Comparison of ENCODE assay signal across 1 cellular context in genomic region chr10:95539560-95540284, GRCh38.
TF ChIP-seq lines count a peak whose summit lies in the region.

No MANE protein-coding gene starts in this region.

TF ChIP-seq in HepG2, 621 proteins besides CTCF, POLR2A, EP300 and RAD21 (continued from another document and continues in another):
- no peak for TF ChIP-seq AKNA (CRISPR knock-in tag; IDR thresholded peaks at IDR 0.05; ENCODE audit: borderline replicate concordance)
- no peak for TF ChIP-seq GABPB1 (CRISPR knock-in tag; IDR thresholded peaks at IDR 0.05)
- TF ChIP-seq CREB1 (IDR thresholded peaks at IDR 0.05), result no peak
- TF ChIP-seq CREB1 (CRISPR knock-in tag; IDR thresholded peaks at IDR 0.05), result no peak
- no peak for TF ChIP-seq ZNF766 (CRISPR knock-in tag; IDR thresholded peaks at IDR 0.05; ENCODE audit: borderline replicate concordance)
- no peak for TF ChIP-seq REL (CRISPR knock-in tag; conservative IDR thresholded peaks at IDR 0.05)
- TF ChIP-seq TARDBP (CRISPR knock-in tag; IDR thresholded peaks at IDR 0.05), result 0 out of 2 replicates have a peak, but pooled peaks have one; percentile 30
- no peak for TF ChIP-seq FOSL1 (CRISPR knock-in tag; IDR thresholded peaks at IDR 0.05; ENCODE audit: borderline replicate concordance)
- no peak; the same call in 1 of the 2 replicates for TF ChIP-seq PHF8 (CRISPR knock-in tag; IDR thresholded peaks at IDR 0.05)
- no peak for TF ChIP-seq DMTF1 (CRISPR knock-in tag; IDR thresholded peaks at IDR 0.05)
- no peak for TF ChIP-seq SYNCRIP (IDR thresholded peaks at IDR 0.05; ENCODE audit: insufficient read depth, low read depth, low read length)
- TF ChIP-seq BATF2 (CRISPR knock-in tag; IDR thresholded peaks at IDR 0.05), result no peak
- no peak for TF ChIP-seq GATAD1 (CRISPR knock-in tag; IDR thresholded peaks at IDR 0.05)
- TF ChIP-seq FOXM1 (CRISPR knock-in tag; IDR thresholded peaks at IDR 0.05), result no peak
- TF ChIP-seq ZNF414 (CRISPR knock-in tag; IDR thresholded peaks at IDR 0.05), result no peak
- no peak for TF ChIP-seq FLYWCH1 (CRISPR knock-in tag; IDR thresholded peaks at IDR 0.05)
- TF ChIP-seq PRDM10 (CRISPR knock-in tag; IDR thresholded peaks at IDR 0.05; ENCODE audit: low read depth), result no peak
- no peak for TF ChIP-seq KLF12 (CRISPR knock-in tag; IDR thresholded peaks at IDR 0.05; ENCODE audit: borderline replicate concordance)
- TF ChIP-seq ZBTB43 (CRISPR knock-in tag; conservative IDR thresholded peaks at IDR 0.05), result no peak
- TF ChIP-seq ZNF12 (CRISPR knock-in tag; IDR thresholded peaks at IDR 0.05), result no peak
- no peak for TF ChIP-seq ATF3 (CRISPR knock-in tag; IDR thresholded peaks at IDR 0.05)
- TF ChIP-seq ATF5 (CRISPR knock-in tag; IDR thresholded peaks at IDR 0.05; ENCODE audit: low read depth), result no peak
- TF ChIP-seq ZNF788 (CRISPR knock-in tag; IDR thresholded peaks at IDR 0.05; ENCODE audit: borderline replicate concordance), result no peak
- no peak for TF ChIP-seq ZKSCAN8 (CRISPR knock-in tag; IDR thresholded peaks at IDR 0.05; ENCODE audit: borderline replicate concordance)
- TF ChIP-seq BHLHE40 (IDR thresholded peaks at IDR 0.05; ENCODE audit: low read length), result no peak
- no peak for TF ChIP-seq NBN (conservative IDR thresholded peaks at IDR 0.05)
- no peak for TF ChIP-seq NR1H2 (CRISPR knock-in tag; IDR thresholded peaks at IDR 0.05; ENCODE audit: borderline replicate concordance, low read depth)
- TF ChIP-seq NFIB (CRISPR knock-in tag; IDR thresholded peaks at IDR 0.05; ENCODE audit: borderline replicate concordance), result no peak
- no peak for TF ChIP-seq ZNF883 (CRISPR knock-in tag; IDR thresholded peaks at IDR 0.05; ENCODE audit: not compliant biosample characterization)
- TF ChIP-seq ZNF138 (CRISPR knock-in tag; IDR thresholded peaks at IDR 0.05; ENCODE audit: low read depth), result no peak
- no peak for TF ChIP-seq ZNF780A (CRISPR knock-in tag; IDR thresholded peaks at IDR 0.05)
- no peak for TF ChIP-seq MAFF (IDR thresholded peaks at IDR 0.05; ENCODE audit: low read depth, low read length)
- no peak for TF ChIP-seq IRF2 (CRISPR knock-in tag; IDR thresholded peaks at IDR 0.05)
- no peak for TF ChIP-seq AKAP8 (CRISPR knock-in tag; IDR thresholded peaks at IDR 0.05)
- 0 out of 2 replicates have a peak, but pooled peaks have one; percentile 38 for TF ChIP-seq HOXD1 (CRISPR knock-in tag; IDR thresholded peaks at IDR 0.05)
- peak; percentile 78; the same call in 1 of the 2 replicates for TF ChIP-seq SOX5 (CRISPR knock-in tag; IDR thresholded peaks at IDR 0.05; ENCODE audit: borderline replicate concordance)
- TF ChIP-seq JARID2 (CRISPR knock-in tag; IDR thresholded peaks at IDR 0.05; ENCODE audit: insufficient replicate concordance), result no peak
- no peak for TF ChIP-seq ZNF335 (CRISPR knock-in tag; IDR thresholded peaks at IDR 0.05)
- TF ChIP-seq SALL1 (CRISPR knock-in tag; IDR thresholded peaks at IDR 0.05), result no peak
- TF ChIP-seq NR2F1 (CRISPR knock-in tag; IDR thresholded peaks at IDR 0.05), result peak in 1 of 2 experiments; percentile 31; a peak in 1 of 4 replicates
- peak; percentile 81 for TF ChIP-seq KDM1A (CRISPR knock-in tag; IDR thresholded peaks at IDR 0.05)
- no peak for TF ChIP-seq ZNF619 (CRISPR knock-in tag; IDR thresholded peaks at IDR 0.05)
- TF ChIP-seq ZNF333 (CRISPR knock-in tag; IDR thresholded peaks at IDR 0.05; ENCODE audit: borderline replicate concordance), result no peak
- TF ChIP-seq HOXA9 (CRISPR knock-in tag; IDR thresholded peaks at IDR 0.05; ENCODE audit: borderline replicate concordance), result no peak
- TF ChIP-seq ZNF607 (CRISPR knock-in tag; IDR thresholded peaks at IDR 0.05; ENCODE audit: borderline replicate concordance), result no peak
- TF ChIP-seq TFDP1 (CRISPR knock-in tag; IDR thresholded peaks at IDR 0.05; ENCODE audit: borderline replicate concordance), result no peak
- TF ChIP-seq IRX3 (CRISPR knock-in tag; IDR thresholded peaks at IDR 0.05; ENCODE audit: borderline replicate concordance, low read depth), result no peak
- TF ChIP-seq IKZF5 (CRISPR knock-in tag; IDR thresholded peaks at IDR 0.05), result peak; percentile 36; the same call in 1 of the 2 replicates
- no peak for TF ChIP-seq ZNF589 (CRISPR knock-in tag; conservative IDR thresholded peaks at IDR 0.05)
